1 cellular context compared by ENCODE assay signal in the genomic region with DNA sequence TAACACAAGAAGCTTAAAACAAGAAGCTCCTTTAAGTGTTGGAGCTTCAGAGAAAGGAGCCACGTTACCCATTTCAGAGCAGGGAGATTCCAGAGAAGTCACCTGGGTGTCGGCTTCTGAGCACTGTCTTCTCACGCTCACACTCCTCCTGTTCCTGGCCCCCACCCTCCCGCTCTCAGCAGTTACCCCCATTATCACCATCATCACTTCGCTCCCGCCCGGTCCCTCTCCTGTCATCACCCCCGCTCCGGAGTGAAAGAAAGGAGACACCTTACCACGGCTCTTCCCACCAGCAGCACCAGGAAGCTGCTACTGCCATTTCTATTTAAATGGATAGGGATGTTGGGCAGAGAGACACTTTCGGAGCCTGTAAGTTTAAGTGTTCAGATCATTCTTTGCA.
TF ChIP-seq lines count a peak whose summit lies in the region.

No MANE protein-coding gene starts in this region.

TF ChIP-seq in K562, 482 proteins besides CTCF, POLR2A, EP300 and RAD21:
- TF ChIP-seq, protein P1, sequence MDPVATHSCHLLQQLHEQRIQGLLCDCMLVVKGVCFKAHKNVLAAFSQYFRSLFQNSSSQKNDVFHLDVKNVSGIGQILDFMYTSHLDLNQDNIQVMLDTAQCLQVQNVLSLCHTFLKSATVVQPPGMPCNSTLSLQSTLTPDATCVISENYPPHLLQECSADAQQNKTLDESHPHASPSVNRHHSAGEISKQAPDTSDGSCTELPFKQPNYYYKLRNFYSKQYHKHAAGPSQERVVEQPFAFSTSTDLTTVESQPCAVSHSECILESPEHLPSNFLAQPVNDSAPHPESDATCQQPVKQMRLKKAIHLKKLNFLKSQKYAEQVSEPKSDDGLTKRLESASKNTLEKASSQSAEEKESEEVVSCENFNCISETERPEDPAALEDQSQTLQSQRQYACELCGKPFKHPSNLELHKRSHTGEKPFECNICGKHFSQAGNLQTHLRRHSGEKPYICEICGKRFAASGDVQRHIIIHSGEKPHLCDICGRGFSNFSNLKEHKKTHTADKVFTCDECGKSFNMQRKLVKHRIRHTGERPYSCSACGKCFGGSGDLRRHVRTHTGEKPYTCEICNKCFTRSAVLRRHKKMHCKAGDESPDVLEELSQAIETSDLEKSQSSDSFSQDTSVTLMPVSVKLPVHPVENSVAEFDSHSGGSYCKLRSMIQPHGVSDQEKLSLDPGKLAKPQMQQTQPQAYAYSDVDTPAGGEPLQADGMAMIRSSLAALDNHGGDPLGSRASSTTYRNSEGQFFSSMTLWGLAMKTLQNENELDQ (CRISPR knock-in tag; IDR thresholded peaks at IDR 0.05; ENCODE audit: borderline replicate concordance) = no peak
- TF ChIP-seq, protein P2, sequence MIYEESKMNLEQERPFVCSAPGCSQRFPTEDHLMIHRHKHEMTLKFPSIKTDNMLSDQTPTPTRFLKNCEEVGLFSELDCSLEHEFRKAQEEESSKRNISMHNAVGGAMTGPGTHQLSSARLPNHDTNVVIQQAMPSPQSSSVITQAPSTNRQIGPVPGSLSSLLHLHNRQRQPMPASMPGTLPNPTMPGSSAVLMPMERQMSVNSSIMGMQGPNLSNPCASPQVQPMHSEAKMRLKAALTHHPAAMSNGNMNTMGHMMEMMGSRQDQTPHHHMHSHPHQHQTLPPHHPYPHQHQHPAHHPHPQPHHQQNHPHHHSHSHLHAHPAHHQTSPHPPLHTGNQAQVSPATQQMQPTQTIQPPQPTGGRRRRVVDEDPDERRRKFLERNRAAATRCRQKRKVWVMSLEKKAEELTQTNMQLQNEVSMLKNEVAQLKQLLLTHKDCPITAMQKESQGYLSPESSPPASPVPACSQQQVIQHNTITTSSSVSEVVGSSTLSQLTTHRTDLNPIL (CRISPR knock-in tag; IDR thresholded peaks at IDR 0.05) = no peak
- TF ChIP-seq, protein P3, sequence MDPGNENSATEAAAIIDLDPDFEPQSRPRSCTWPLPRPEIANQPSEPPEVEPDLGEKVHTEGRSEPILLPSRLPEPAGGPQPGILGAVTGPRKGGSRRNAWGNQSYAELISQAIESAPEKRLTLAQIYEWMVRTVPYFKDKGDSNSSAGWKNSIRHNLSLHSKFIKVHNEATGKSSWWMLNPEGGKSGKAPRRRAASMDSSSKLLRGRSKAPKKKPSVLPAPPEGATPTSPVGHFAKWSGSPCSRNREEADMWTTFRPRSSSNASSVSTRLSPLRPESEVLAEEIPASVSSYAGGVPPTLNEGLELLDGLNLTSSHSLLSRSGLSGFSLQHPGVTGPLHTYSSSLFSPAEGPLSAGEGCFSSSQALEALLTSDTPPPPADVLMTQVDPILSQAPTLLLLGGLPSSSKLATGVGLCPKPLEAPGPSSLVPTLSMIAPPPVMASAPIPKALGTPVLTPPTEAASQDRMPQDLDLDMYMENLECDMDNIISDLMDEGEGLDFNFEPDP (CRISPR knock-in tag; IDR thresholded peaks at IDR 0.05) = no peak
- TF ChIP-seq ZNF140 (CRISPR knock-in tag; IDR thresholded peaks at IDR 0.05) (no peak), ZNF507 (tag; conservative IDR thresholded peaks at IDR 0.05) (no peak), POU5F1 (IDR thresholded peaks at IDR 0.05; ENCODE audit: borderline replicate concordance, low read depth, low read length, partially characterized antibody) (no peak), XRCC3 (IDR thresholded peaks at IDR 0.05) (no peak), RAD51 (IDR thresholded peaks at IDR 0.05; ENCODE audit: borderline replicate concordance, low read depth) (no peak), ZNF583 (CRISPR knock-in tag; IDR thresholded peaks at IDR 0.05) (no peak), JUND (IDR thresholded peaks at IDR 0.05; ENCODE audit: borderline replicate concordance, low read depth, low read length) (no peak), JUND (tag; IDR thresholded peaks at IDR 0.05; ENCODE audit: borderline replicate concordance, low read depth, low read length) (no peak), ZBTB7A (IDR thresholded peaks at IDR 0.05; ENCODE audit: borderline replicate concordance, control insufficient read depth, low read depth, low read length) (no peak), TARDBP (IDR thresholded peaks at IDR 0.05) (no peak), TGIF2 (CRISPR knock-in tag; IDR thresholded peaks at IDR 0.05) (no peak), U2AF1 (optimal IDR thresholded peaks at IDR 0.05; ENCODE audit: low read depth, low read length) (no peak), ARHGAP35 (IDR thresholded peaks at IDR 0.05; ENCODE audit: partially characterized antibody) (no peak), FOXK2 (conservative IDR thresholded peaks at IDR 0.05 in 1 of 2, IDR thresholded peaks at IDR 0.05 in 1 of 2; ENCODE audit: low read depth in 2 of 2) (no peak), PPARD (CRISPR knock-in tag; IDR thresholded peaks at IDR 0.05) (no peak)
- TF ChIP-seq, protein P4, sequence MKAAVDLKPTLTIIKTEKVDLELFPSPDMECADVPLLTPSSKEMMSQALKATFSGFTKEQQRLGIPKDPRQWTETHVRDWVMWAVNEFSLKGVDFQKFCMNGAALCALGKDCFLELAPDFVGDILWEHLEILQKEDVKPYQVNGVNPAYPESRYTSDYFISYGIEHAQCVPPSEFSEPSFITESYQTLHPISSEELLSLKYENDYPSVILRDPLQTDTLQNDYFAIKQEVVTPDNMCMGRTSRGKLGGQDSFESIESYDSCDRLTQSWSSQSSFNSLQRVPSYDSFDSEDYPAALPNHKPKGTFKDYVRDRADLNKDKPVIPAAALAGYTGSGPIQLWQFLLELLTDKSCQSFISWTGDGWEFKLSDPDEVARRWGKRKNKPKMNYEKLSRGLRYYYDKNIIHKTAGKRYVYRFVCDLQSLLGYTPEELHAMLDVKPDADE (conservative IDR thresholded peaks at IDR 0.05; ENCODE audit: control insufficient read depth, low read depth, low read length) = no peak
- TF ChIP-seq, protein P5, sequence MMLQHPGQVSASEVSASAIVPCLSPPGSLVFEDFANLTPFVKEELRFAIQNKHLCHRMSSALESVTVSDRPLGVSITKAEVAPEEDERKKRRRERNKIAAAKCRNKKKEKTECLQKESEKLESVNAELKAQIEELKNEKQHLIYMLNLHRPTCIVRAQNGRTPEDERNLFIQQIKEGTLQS (IDR thresholded peaks at IDR 0.05) = no peak
- TF ChIP-seq, protein P5 (CRISPR knock-in tag; conservative IDR thresholded peaks at IDR 0.05) = no peak
- TF ChIP-seq, protein P6, sequence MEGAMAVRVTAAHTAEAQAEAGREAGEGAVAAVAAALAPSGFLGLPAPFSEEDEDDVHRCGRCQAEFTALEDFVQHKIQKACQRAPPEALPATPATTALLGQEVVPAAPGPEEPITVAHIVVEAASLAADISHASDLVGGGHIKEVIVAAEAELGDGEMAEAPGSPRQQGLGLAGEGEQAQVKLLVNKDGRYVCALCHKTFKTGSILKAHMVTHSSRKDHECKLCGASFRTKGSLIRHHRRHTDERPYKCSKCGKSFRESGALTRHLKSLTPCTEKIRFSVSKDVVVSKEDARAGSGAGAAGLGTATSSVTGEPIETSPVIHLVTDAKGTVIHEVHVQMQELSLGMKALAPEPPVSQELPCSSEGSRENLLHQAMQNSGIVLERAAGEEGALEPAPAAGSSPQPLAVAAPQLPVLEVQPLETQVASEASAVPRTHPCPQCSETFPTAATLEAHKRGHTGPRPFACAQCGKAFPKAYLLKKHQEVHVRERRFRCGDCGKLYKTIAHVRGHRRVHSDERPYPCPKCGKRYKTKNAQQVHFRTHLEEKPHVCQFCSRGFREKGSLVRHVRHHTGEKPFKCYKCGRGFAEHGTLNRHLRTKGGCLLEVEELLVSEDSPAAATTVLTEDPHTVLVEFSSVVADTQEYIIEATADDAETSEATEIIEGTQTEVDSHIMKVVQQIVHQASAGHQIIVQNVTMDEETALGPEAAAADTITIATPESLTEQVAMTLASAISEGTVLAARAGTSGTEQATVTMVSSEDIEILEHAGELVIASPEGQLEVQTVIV (CRISPR knock-in tag; IDR thresholded peaks at IDR 0.05; ENCODE audit: borderline replicate concordance) = no peak
TF ChIP-seq in K562: peak in this region for 0.
